ENCODE assay signal across 14 cellular contexts in genomic region chr13:47175172-47175806, GRCh38.
DNase-seq lines count a peak whose midpoint lies in the region; ATAC-seq, FAIRE-seq and TF ChIP-seq lines count a peak whose summit lies in the region.
"Had no signal": no experiment of that assay in that cellular context is flagged by ENCODE, and none has a peak within 500 bp of the region (broad histone marks: within the 10 kb centered on the region; RNA-seq: fewer than 3 reads in every experiment).

No MANE protein-coding gene starts in this region.

- H3K4me1 ChIP-seq in breast epithelium = no peaks in the 10 kb centered on the region
- H3K4me1 ChIP-seq: A549, suprapubic skin had no signal

- no TSS peak for BruUV-seq in MCF 10A (replicated peaks; lab: Mats Ljungman, UMichigan)

- POLR2A ChIA-PET in MCF 10A (lab: Yijun Ruan, JAX) = interaction anchor here (0.6 to 0.7 kb wide), 2 partner anchors 11 to 13 kb away, joined by 4 read pairs; no protein-coding TSS in a partner anchor

- intact Hi-C loops in MCF 10A (cut with micrococcal nuclease) (no loop called here), breast epithelium (cut with DNase I; ENCODE audit: low total_unique reads) (no loop called here), Right ventricle myocardium superior (cut with DNase I) (no loop called here)

- no peaks in the 10 kb centered on the region for H3K27me3 Mint-ChIP-seq in MCF 10A (ENCODE audit: insufficient read depth, unreplicated experiment)

- FAIRE-seq in urothelium cell line (lab: Jason Lieb, UNC) = no peak
- FAIRE-seq: A549 had no signal

- peaks cover 8% of the 10 kb centered on the region for H3K4me1 Mint-ChIP-seq in MCF 10A (ENCODE audit: insufficient read depth, unreplicated experiment)

- CTCF ChIA-PET in MCF 10A (lab: Yijun Ruan, JAX) = no interaction called here

- DNase-seq in MCF 10A (ENCODE audit: unreplicated experiment) (peak; percentile 45), breast epithelium (ENCODE audit: low spot score in 2 of 2) (no peak), fibroblast of villous mesenchyme (ENCODE audit: low read depth) (peak; percentile 90), urothelium cell line (ENCODE audit: low spot score) (peak; percentile 23), Right ventricle myocardium superior (no peak), NCI-H1436 (lab: John Stamatoyannopoulos, UW) (no peak), DMS79 (lab: John Stamatoyannopoulos, UW) (no peak)
- DNase-seq: activated CD8-positive, alpha-beta memory T cell treated with anti-CD3 and anti-CD28 coated beads for 24 hours; kidney glomerular epithelial cell; NCI-H2171 treated with DMSO at 0.1 percent for 48 hours; stimulated activated CD4-positive, alpha-beta T cell treated with anti-CD3 and anti-CD28 coated beads, Interleukin-4, amount 100 ng/mL, for 24 hours had no signal

- H3K27me3 ChIP-seq in breast epithelium = no peaks in the 10 kb centered on the region
- H3K27me3 ChIP-seq: suprapubic skin had no signal

- H3K9me3 ChIP-seq in breast epithelium = no peaks in the 10 kb centered on the region
- H3K9me3 ChIP-seq: A549, suprapubic skin had no signal

- ATAC-seq in SK-N-SH treated with all-trans-retinoic acid at 6 μM for 48 hours (peak; percentile 96), Right ventricle myocardium superior (ENCODE audit: poor library complexity) (no peak)
- ATAC-seq: A549 had no signal

- H3K9me3 Mint-ChIP-seq in MCF 10A (ENCODE audit: unreplicated experiment) = no peaks in the 10 kb centered on the region

- H3K36me3 Mint-ChIP-seq in MCF 10A (ENCODE audit: insufficient read depth, unreplicated experiment) = no peaks in the 10 kb centered on the region

- TF ChIP-seq CTCF in MCF 10A (IDR thresholded peaks at IDR 0.05; ENCODE audit: unreplicated experiment) (no peak), breast epithelium (IDR thresholded peaks at IDR 0.05) (no peak), fibroblast of villous mesenchyme (IDR thresholded peaks at IDR 0.05; ENCODE audit: insufficient read depth, low read depth, low read length) (no peak)

- H3K4me3 ChIP-seq in breast epithelium (no peak overlapping the region), fibroblast of villous mesenchyme (ENCODE audit: low read depth, low read length) (no peak overlapping the region)
- H3K4me3 ChIP-seq: A549, suprapubic skin had no signal

- H3K27ac ChIP-seq in breast epithelium = no peak overlapping the region
- H3K27ac ChIP-seq: A549, suprapubic skin had no signal

- no peak for TF ChIP-seq POLR2A in breast epithelium (IDR thresholded peaks at IDR 0.05)

- H3K36me3 ChIP-seq in breast epithelium = no peaks in the 10 kb centered on the region
- H3K36me3 ChIP-seq: suprapubic skin had no signal

- H3K27ac Mint-ChIP-seq in MCF 10A (ENCODE audit: low read depth, unreplicated experiment) = no peak overlapping the region

- H3K4me3 Mint-ChIP-seq in MCF 10A (ENCODE audit: unreplicated experiment) = no peak overlapping the region

TF ChIP-seq in SK-N-SH treated with all-trans-retinoic acid at 6 μM for 48 hours, 23 proteins besides CTCF, POLR2A, EP300 and RAD21:
- no peak for TF ChIP-seq ZFP30 (CRISPR knock-in tag; IDR thresholded peaks at IDR 0.05)
- no peak for TF ChIP-seq TCF4 (CRISPR knock-in tag; IDR thresholded peaks at IDR 0.05; ENCODE audit: borderline replicate concordance)
- no peak for TF ChIP-seq ISL1 (CRISPR knock-in tag; IDR thresholded peaks at IDR 0.05)
- TF ChIP-seq OSR1 (CRISPR knock-in tag; IDR thresholded peaks at IDR 0.05) = no peak
- TF ChIP-seq ARNTL (CRISPR knock-in tag; IDR thresholded peaks at IDR 0.05; ENCODE audit: borderline replicate concordance, low read depth) = no peak
- TF ChIP-seq ZFP3 (CRISPR knock-in tag; IDR thresholded peaks at IDR 0.05) = no peak
- no peak for TF ChIP-seq ZC3H10 (CRISPR knock-in tag; IDR thresholded peaks at IDR 0.05)

Comparison
In these comparisons a context has a peak if more than half of its experiments do, and no peak if none do; other contexts are left out.
1. DNase-seq: peak in MCF 10A (single experiment), fibroblast of villous mesenchyme (single experiment) and urothelium cell line (single experiment); none in breast epithelium (0 of 2), Right ventricle myocardium superior (single experiment), NCI-H1436 (single experiment) and DMS79 (single experiment).